ENCODE assay signal across 33 cellular contexts in the genomic region with DNA sequence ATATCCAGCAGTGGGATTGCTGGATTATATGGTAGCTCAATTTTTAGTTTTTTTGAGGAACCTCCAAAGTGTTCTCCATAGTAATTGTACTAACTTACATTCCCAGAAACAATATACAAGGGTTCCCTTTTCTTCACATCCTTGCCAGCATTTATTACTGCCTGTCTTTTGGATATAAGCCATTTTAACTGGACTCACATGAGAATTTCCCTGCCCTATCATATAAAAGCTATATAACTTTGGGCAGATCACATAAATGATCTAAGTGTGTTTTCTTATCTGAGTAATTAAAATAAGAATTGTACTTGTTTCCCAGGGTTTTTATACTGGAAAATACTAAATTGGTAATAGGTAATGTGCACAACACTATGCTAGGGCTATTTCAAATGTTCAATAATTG.
"Had no signal": no experiment of that assay in that cellular context is flagged by ENCODE, and none has a peak within 500 bp of the region (broad histone marks: within the 10 kb centered on the region; RNA-seq: fewer than 3 reads in every experiment).

No MANE protein-coding gene starts in this region.

- ATAC-seq: activated CD8-positive, alpha-beta T cell treated with anti-CD3 and anti-CD28 coated beads for 36 hours; activated naive CD4-positive, alpha-beta T cell treated with anti-CD3 and anti-CD28 coated beads, Interleukin-2, amount 50 U/mL, for 72 hours; activated T-cell treated with anti-CD3 and anti-CD28 coated beads, Interleukin-2, amount 50 U/mL, for 4 hours; activated T-cell treated with anti-CD3 and anti-CD28 coated beads, Interleukin-2, amount 50 U/mL, for 72 hours; activated T-helper 17 cell treated with anti-CD3 and anti-CD28 coated beads, Interleukin-2, amount 50 U/mL, for 72 hours; body of pancreas had no signal

- H3K27ac ChIP-seq: adrenal gland, body of pancreas, brain microvascular endothelial cell, breast epithelium, VCaP had no signal

- FAIRE-seq: TTC549 had no signal

- H3K9me3 ChIP-seq: adrenal gland, body of pancreas had no signal

- H3K27me3 ChIP-seq: adrenal gland, body of pancreas, brain microvascular endothelial cell had no signal

- DNase-seq: activated B cell treated with CpG ODN at 0.5 μM for 24 hours; activated CD4-positive, alpha-beta memory T cell treated with anti-CD3 and anti-CD28 coated beads for 36 hours; activated CD4-positive, alpha-beta T cell treated with anti-CD3 and anti-CD28 coated beads for 4 hours; activated CD4-positive, alpha-beta T cell treated with anti-CD3 and anti-CD28 coated beads, Interleukin-2, amount 10 ng/mL, durations not matched to agents 24 days and 14 days; activated CD4-positive, alpha-beta T cell treated with anti-CD3 and anti-CD28 coated beads, Interleukin-2, amount 50 U/mL, for 1 hour; activated CD4-positive, alpha-beta T cell treated with anti-CD3 and anti-CD28 coated beads, Interleukin-2, amount 50 U/mL, for 4 hours; activated CD4-positive, CD25-positive, alpha-beta regulatory T cell treated with anti-CD3 and anti-CD28 coated beads, Interleukin-2, amount 50 U/mL, for 72 hours; activated CD8-positive, alpha-beta memory T cell treated with anti-CD3 and anti-CD28 coated beads, Interleukin-2, amount 50 U/mL, for 4 hours; activated CD8-positive, alpha-beta T cell treated with anti-CD3 and anti-CD28 coated beads for 36 hours; activated effector memory CD4-positive, alpha-beta T cell treated with anti-CD3 and anti-CD28 coated beads, Interleukin-2, amount 50 U/mL, for 16 hours; activated gamma-delta T cell treated with Interleukin-2 at 50 U/mL for 16 hours; activated naive CD4-positive, alpha-beta T cell; activated naive CD4-positive, alpha-beta T cell treated with anti-CD3 and anti-CD28 coated beads for 36 hours; activated naive CD4-positive, alpha-beta T cell treated with anti-CD3 and anti-CD28 coated beads, Interleukin-2, amount 50 U/mL, for 16 hours; activated naive CD8-positive, alpha-beta T cell treated with anti-CD3 and anti-CD28 coated beads for 36 hours; activated T-cell treated with anti-CD3 and anti-CD28 coated beads for 4 hours; activated T-cell treated with anti-CD3 and anti-CD28 coated beads, Interleukin-2, amount 50 U/mL, for 1 hour; activated T-cell treated with anti-CD3 and anti-CD28 coated beads, Interleukin-2, amount 50 U/mL, for 4 hours; activated T-cell treated with anti-CD3 and anti-CD28 coated beads, Interleukin-2, amount 50 U/mL, for 72 hours; adrenal gland; amniotic stem cell; aorta; body of pancreas; brain microvascular endothelial cell; central memory CD4-positive, alpha-beta T cell; T-helper 1 cell; T-helper 2 cell; T-helper 9 cell had no signal

- H3K36me3 ChIP-seq: adrenal gland, brain microvascular endothelial cell, breast epithelium had no signal

- H3K4me3 ChIP-seq: adrenal gland, body of pancreas, breast epithelium had no signal

- H3K4me1 ChIP-seq: adrenal gland, body of pancreas, breast epithelium had no signal
